In the genomic region with DNA sequence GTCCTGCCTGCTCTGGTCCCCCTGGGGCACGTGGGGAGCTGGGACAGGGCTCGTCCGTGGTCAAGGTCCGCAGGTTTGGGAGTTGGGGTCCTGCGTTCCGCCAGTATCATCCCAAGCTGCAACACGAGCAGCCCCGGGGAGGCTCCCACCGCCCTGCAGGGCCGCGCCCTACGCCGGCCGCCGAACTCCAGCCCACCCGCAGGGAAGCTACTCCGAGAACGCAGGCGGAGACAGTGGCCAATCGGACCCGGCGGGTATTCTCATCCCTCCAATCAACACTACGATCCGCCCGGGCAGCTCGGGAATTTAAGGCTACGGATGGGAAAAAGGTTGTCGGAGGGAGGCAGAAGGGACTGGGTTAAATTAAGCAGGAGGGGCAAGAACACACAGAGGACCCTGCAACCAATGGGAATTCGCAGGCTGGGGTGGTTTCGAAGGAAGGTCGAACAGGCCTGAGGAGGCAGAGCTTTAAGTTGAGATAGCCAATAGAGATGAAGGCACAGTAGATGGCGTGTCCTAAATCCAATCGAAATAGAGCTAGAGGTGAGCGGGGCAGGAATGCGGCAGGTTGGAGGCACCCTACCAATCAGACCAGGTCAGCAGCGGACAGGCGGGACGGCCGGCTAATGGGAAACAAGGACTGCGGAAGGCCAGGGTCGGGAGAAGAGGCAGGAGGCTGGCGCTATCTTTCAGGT, we compare ENCODE assay signal across 8 cellular contexts. TPM values are rescaled to one million over a fixed set of nuclear protein-coding genes. Genes with fewer than 3 reads are reported as not detected.
DNase-seq lines count a peak whose midpoint lies in the region; ATAC-seq and TF ChIP-seq lines count a peak whose summit lies in the region.

No MANE protein-coding gene starts in this region.

- no peak for TF ChIP-seq CTCF in epithelial cell of esophagus (IDR thresholded peaks at IDR 0.05; ENCODE audit: insufficient read depth, low read depth, low read length, missing control alignments)

- peak overlapping the region; percentile 84 for H3K4me3 ChIP-seq in epithelial cell of esophagus (ENCODE audit: low read length)

- peak; percentile 87 for DNase-seq in D341Med (ENCODE audit: low spot score)
- peak; percentile 100 for DNase-seq in HT1080 (ENCODE audit: low read depth)
- DNase-seq in NOMO-1 (lab: John Stamatoyannopoulos, UW; ENCODE audit: unreplicated experiment in 2 of 2): peak; percentile 99 to 100
- peak; percentile 95 for DNase-seq in activated CD8-positive, alpha-beta memory T cell treated with anti-CD3 and anti-CD28 coated beads, Interleukin-2, amount 50 U/mL, for 1 hour (ENCODE audit: extremely low read depth)
- DNase-seq in epithelial cell of esophagus (ENCODE audit: low read depth): peak; percentile 100
- DNase-seq in midbrain (lab: John Stamatoyannopoulos, UW): peak; percentile 99
- peak; percentile 87 to 89 for DNase-seq in stimulated activated CD8-positive, alpha-beta memory T cell treated with anti-CD3 and anti-CD28 coated beads, Interleukin-2, amount 100 ng/mL, for 1 hour (ENCODE audit: low read depth in 2 of 2)

- peak; percentile 73 for ATAC-seq in GM21381 (IDR thresholded peaks at IDR 0.05; ENCODE audit: unreplicated experiment)

RNA-seq across cellular contexts. Expression of a gene that starts 0.6 kb away (rescaled TPM):
- 75.6 and 81.8 TPM in 2 replicates for total RNA-seq in HT1080 (2014; rRNA removed; shearing (Covaris generic))
- polyA plus RNA-seq in HT1080 (2015; cell fraction: cytosol; rRNA removed): 60.9 and 63.2 TPM in 2 replicates
- polyA plus RNA-seq in HT1080 (2015; cell fraction: nucleus; rRNA removed): 66.6 and 81.1 TPM in 2 replicates

RNA-seq across cellular contexts. Expression of a gene that starts 16.1 kb away (rescaled TPM):
- 2.5 and 3.0 TPM in 2 replicates for total RNA-seq in HT1080 (2014; rRNA removed; shearing (Covaris generic))
- polyA plus RNA-seq in HT1080 (2015; cell fraction: cytosol; rRNA removed): 2.9 and 5.9 TPM in 2 replicates
- polyA plus RNA-seq in HT1080 (2015; cell fraction: nucleus; rRNA removed): 51.8 and 55.4 TPM in 2 replicates

RNA-seq across cellular contexts. Expression of a gene that starts 18.7 kb away (rescaled TPM):
- 1,934 and 2,529 TPM in 2 replicates for total RNA-seq in HT1080 (2014; rRNA removed; shearing (Covaris generic))
- 2,396 and 3,394 TPM in 2 replicates for polyA plus RNA-seq in HT1080 (2015; cell fraction: cytosol; rRNA removed)
- 1,024 and 1,117 TPM in 2 replicates for polyA plus RNA-seq in HT1080 (2015; cell fraction: nucleus; rRNA removed)

RNA-seq across cellular contexts. Expression of a gene that starts 20.5 kb away (rescaled TPM):
- total RNA-seq in HT1080 (2014; rRNA removed; shearing (Covaris generic)): 7.6 and 14.3 TPM in 2 replicates
- polyA plus RNA-seq in HT1080 (2015; cell fraction: cytosol; rRNA removed): 64.1 and 67.4 TPM in 2 replicates
- 137 and 168 TPM in 2 replicates for polyA plus RNA-seq in HT1080 (2015; cell fraction: nucleus; rRNA removed)

RNA-seq across cellular contexts. Expression of a gene that starts 26.9 kb away (rescaled TPM):
- 70.0 and 95.7 TPM in 2 replicates for total RNA-seq in HT1080 (2014; rRNA removed; shearing (Covaris generic))
- 95.4 and 101 TPM in 2 replicates for polyA plus RNA-seq in HT1080 (2015; cell fraction: cytosol; rRNA removed)
- 86.4 and 95.5 TPM in 2 replicates for polyA plus RNA-seq in HT1080 (2015; cell fraction: nucleus; rRNA removed)

Comparison
In these comparisons a context has a peak if more than half of its experiments do, and no peak if none do; other contexts are left out.
1. Peak in every context shown above with its lines: DNase-seq, ATAC-seq and H3K4me3 ChIP-seq.